In genomic region chr6:7910654-7911344, GRCh38 we compare ENCODE assay signal across 8 cellular contexts. TPM values are rescaled to one million over a fixed set of nuclear protein-coding genes. Genes with fewer than 3 reads are reported as not detected.
DNase-seq lines count a peak whose midpoint lies in the region; ATAC-seq and TF ChIP-seq lines count a peak whose summit lies in the region.

Gene TXNDC5, minus strand, starts transcription at chr6:7910788. Its CDS starts 12 bp downstream, at chr6:7910776.

- peak; percentile 36 for DNase-seq in DMS114 treated with DMSO at 0.1 percent for 48 hours (lab: John Stamatoyannopoulos, UW; ENCODE audit: unreplicated experiment)
- peak; percentile 59 to 77 for DNase-seq in SJSA1 (ENCODE audit: low read depth in 1 of 2, low spot score in 2 of 2)
- peak; percentile 71 for DNase-seq in activated naive CD4-positive, alpha-beta T cell treated with anti-CD3 and anti-CD28 coated beads for 36 hours
- DNase-seq in substantia nigra (lab: John Stamatoyannopoulos, UW): peak in 47 of 49 donors; percentile 25 to 86 (median 63)

- peak within 1 kb of the TSS; percentile 38 for H3K27ac Mint-ChIP-seq in activated naive CD4-positive, alpha-beta T cell treated with anti-CD3 and anti-CD28 coated beads for 36 hours

- H3K9me3 ChIP-seq in SJSA1 (replicated peaks) (no peaks in the 10 kb centered on the region; the same call in 1 of the 2 replicates), gastroesophageal sphincter (no peaks in the 10 kb centered on the region), neutrophil (no peaks in the 10 kb centered on the region)

- no peaks in the 10 kb centered on the region for H3K27me3 Mint-ChIP-seq in activated naive CD4-positive, alpha-beta T cell treated with anti-CD3 and anti-CD28 coated beads for 36 hours (ENCODE audit: low read depth)

- H3K27ac ChIP-seq in SJSA1: peak within 1 kb of the TSS; percentile 63
- H3K27ac ChIP-seq in gastroesophageal sphincter: peak within 1 kb of the TSS; percentile 24 to 88 (median 86)
- H3K27ac ChIP-seq in neutrophil: no peak within 1 kb of the TSS
- peak within 1 kb of the TSS; percentile 88 for H3K27ac ChIP-seq in substantia nigra (ENCODE audit: low read depth, low read length, poor library complexity, severe bottlenecking)

- 0 to 17% methylated on average over 4 to 6 of the region's 75 CpGs for WGBS in gastroesophageal sphincter (ENCODE audit: low coverage in 1 of 2), 2 donors

- CTCF ChIA-PET in activated naive CD4-positive, alpha-beta T cell treated with anti-CD3 and anti-CD28 coated beads for 36 hours (lab: Charles Lee): no interaction called here

- H3K4me3 Mint-ChIP-seq in activated naive CD4-positive, alpha-beta T cell treated with anti-CD3 and anti-CD28 coated beads for 36 hours: peak within 1 kb of the TSS; percentile 81

- TF ChIP-seq EP300 in Ishikawa (IDR thresholded peaks at IDR 0.05; ENCODE audit: borderline replicate concordance) (no peak), gastroesophageal sphincter (IDR thresholded peaks at IDR 0.05) (no peak)

- H3K4me1 Mint-ChIP-seq in activated naive CD4-positive, alpha-beta T cell treated with anti-CD3 and anti-CD28 coated beads for 36 hours (ENCODE audit: low read depth): peaks cover 14% of the 10 kb centered on the region

- peaks cover 26% of the 10 kb centered on the region for H3K4me1 ChIP-seq in SJSA1 (replicated peaks)
- H3K4me1 ChIP-seq in gastroesophageal sphincter: peaks cover 0 to 26% (median 10%) of the 10 kb centered on the region in 3 donors
- H3K4me1 ChIP-seq in neutrophil (ENCODE audit: control insufficient read depth in 1 of 2, insufficient read depth in 1 of 2, low read depth in 1 of 2, low read length in 1 of 2): peaks cover 9 to 14% of the 10 kb centered on the region in 2 experiments

- H3K36me3 ChIP-seq in SJSA1 (peaks cover 16% of the 10 kb centered on the region), gastroesophageal sphincter (no peaks in the 10 kb centered on the region), neutrophil (no peaks in the 10 kb centered on the region)

- peak; percentile 46 for ATAC-seq in GM21576 (IDR thresholded peaks at IDR 0.05; ENCODE audit: unreplicated experiment)
- ATAC-seq in gastroesophageal sphincter: peak; percentile 89

- peak; percentile 21 to 47 for TF ChIP-seq POLR2A in gastroesophageal sphincter (IDR thresholded peaks at IDR 0.05)

- no peaks in the 10 kb centered on the region for H3K9me3 Mint-ChIP-seq in activated naive CD4-positive, alpha-beta T cell treated with anti-CD3 and anti-CD28 coated beads for 36 hours

- no peaks in the 10 kb centered on the region for H3K27me3 ChIP-seq in SJSA1 (replicated peaks)
- no peaks in the 10 kb centered on the region for H3K27me3 ChIP-seq in gastroesophageal sphincter
- peaks cover 63% of the 10 kb centered on the region for H3K27me3 ChIP-seq in neutrophil

- peak within 1 kb of the TSS; percentile 90 for H3K4me3 ChIP-seq in SJSA1
- H3K4me3 ChIP-seq in gastroesophageal sphincter: peak within 1 kb of the TSS; percentile 79 to 98
- H3K4me3 ChIP-seq in neutrophil (ENCODE audit: low read depth in 1 of 2, low read length in 1 of 2): peak within 1 kb of the TSS; percentile 58 to 69

- peak in 1 of 4 experiments; percentile 19 for TF ChIP-seq CTCF in gastroesophageal sphincter (IDR thresholded peaks at IDR 0.05)
- no peak for TF ChIP-seq CTCF in neutrophil (IDR thresholded peaks at IDR 0.05)

- intact Hi-C loops in activated naive CD4-positive, alpha-beta T cell treated with anti-CD3 and anti-CD28 coated beads for 36 hours (cut with micrococcal nuclease): loop anchor here (1.0 to 10.0 kb wide), 7 partner anchors 92 to 598 kb away; partner anchors contain the start of genes BLOC1S5, EEF1E1, SLC35B3 and SSR1

- H3K36me3 Mint-ChIP-seq in activated naive CD4-positive, alpha-beta T cell treated with anti-CD3 and anti-CD28 coated beads for 36 hours (ENCODE audit: low read depth): peaks cover 1% of the 10 kb centered on the region

- TF ChIP-seq RAD21 in Ishikawa (IDR thresholded peaks at IDR 0.05; ENCODE audit: low read depth): no peak

TF ChIP-seq in Ishikawa, 13 proteins besides CTCF, POLR2A, EP300 and RAD21:
- TF ChIP-seq, protein P1, sequence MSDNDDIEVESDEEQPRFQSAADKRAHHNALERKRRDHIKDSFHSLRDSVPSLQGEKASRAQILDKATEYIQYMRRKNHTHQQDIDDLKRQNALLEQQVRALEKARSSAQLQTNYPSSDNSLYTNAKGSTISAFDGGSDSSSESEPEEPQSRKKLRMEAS (IDR thresholded peaks at IDR 0.05): peak; percentile 24; the same call in 1 of the 2 replicates
- TF ChIP-seq TAF1 (IDR thresholded peaks at IDR 0.05; ENCODE audit: low read depth): peak; percentile 50; the same call in 1 of the 2 replicates
- TF ChIP-seq, protein P2, sequence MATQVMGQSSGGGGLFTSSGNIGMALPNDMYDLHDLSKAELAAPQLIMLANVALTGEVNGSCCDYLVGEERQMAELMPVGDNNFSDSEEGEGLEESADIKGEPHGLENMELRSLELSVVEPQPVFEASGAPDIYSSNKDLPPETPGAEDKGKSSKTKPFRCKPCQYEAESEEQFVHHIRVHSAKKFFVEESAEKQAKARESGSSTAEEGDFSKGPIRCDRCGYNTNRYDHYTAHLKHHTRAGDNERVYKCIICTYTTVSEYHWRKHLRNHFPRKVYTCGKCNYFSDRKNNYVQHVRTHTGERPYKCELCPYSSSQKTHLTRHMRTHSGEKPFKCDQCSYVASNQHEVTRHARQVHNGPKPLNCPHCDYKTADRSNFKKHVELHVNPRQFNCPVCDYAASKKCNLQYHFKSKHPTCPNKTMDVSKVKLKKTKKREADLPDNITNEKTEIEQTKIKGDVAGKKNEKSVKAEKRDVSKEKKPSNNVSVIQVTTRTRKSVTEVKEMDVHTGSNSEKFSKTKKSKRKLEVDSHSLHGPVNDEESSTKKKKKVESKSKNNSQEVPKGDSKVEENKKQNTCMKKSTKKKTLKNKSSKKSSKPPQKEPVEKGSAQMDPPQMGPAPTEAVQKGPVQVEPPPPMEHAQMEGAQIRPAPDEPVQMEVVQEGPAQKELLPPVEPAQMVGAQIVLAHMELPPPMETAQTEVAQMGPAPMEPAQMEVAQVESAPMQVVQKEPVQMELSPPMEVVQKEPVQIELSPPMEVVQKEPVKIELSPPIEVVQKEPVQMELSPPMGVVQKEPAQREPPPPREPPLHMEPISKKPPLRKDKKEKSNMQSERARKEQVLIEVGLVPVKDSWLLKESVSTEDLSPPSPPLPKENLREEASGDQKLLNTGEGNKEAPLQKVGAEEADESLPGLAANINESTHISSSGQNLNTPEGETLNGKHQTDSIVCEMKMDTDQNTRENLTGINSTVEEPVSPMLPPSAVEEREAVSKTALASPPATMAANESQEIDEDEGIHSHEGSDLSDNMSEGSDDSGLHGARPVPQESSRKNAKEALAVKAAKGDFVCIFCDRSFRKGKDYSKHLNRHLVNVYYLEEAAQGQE (IDR thresholded peaks at IDR 0.05; ENCODE audit: low read depth): no peak
- TF ChIP-seq EGR1 (IDR thresholded peaks at IDR 0.05): no peak

RNA-seq across cellular contexts. Expression of gene TXNDC5, which starts in this region (rescaled TPM):
- 343 and 378 TPM in 2 replicates for total RNA-seq in SJSA1 (2014; rRNA removed; shearing (Covaris generic))
- total RNA-seq in activated naive CD4-positive, alpha-beta T cell treated with anti-CD3 and anti-CD28 coated beads for 36 hours: 10 to 100 TPM; 60.7 to 62.2 TPM
- 100 to 1,000 TPM in 2 of 4 donors, 10 to 100 TPM in 2; 56.5 to 136 (median 100) TPM for total RNA-seq in gastroesophageal sphincter
